Comparison of ENCODE assay signal across 10 cellular contexts in the genomic region with DNA sequence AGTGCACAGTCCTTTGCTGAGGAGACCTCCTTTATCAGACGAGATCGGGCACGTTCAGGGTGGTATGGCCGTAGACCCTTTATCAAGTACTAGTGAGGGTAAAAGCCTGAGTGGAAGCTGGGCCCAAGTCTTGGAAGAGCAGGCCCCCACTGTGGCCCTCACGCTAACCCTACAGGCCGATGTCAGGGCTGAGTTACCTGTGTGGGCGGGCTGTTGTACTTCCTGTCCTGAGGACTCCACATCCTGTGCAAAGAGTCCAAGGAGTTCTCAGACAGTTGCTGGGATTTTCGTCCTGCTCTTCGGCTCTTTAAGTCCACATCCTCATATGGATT. TPM values are rescaled to one million over a fixed set of nuclear protein-coding genes. Genes with fewer than 3 reads are reported as not detected.
DNase-seq lines count a peak whose midpoint lies in the region; ATAC-seq and TF ChIP-seq lines count a peak whose summit lies in the region.
"Had no signal": no experiment of that assay in that cellular context is flagged by ENCODE, and none has a peak within 500 bp of the region (broad histone marks: within the 10 kb centered on the region; RNA-seq: fewer than 3 reads in every experiment).

No MANE protein-coding gene starts in this region.

- H3K27me3 ChIP-seq in HUES64 (ENCODE audit: insufficient read depth, low read length) (no peaks in the 10 kb centered on the region), muscle layer of duodenum (ENCODE audit: low read depth, low read length) (no peaks in the 10 kb centered on the region), tibial nerve (no peaks in the 10 kb centered on the region)

- no peaks in the 10 kb centered on the region for H3K36me3 Mint-ChIP-seq in activated CD8-positive, alpha-beta memory T cell treated with anti-CD3 and anti-CD28 coated beads, Interleukin-2, amount 10 ng/mL, durations not matched to agents 7 days and 5 days
- H3K36me3 Mint-ChIP-seq in immature natural killer cell, result peaks cover 0 to 5% (median 0%) of the 10 kb centered on the region in 3 donors

- DNase-seq in caudate nucleus (lab: John Stamatoyannopoulos, UW), result no peak
- DNase-seq in tibial nerve (ENCODE audit: low spot score in 2 of 2), result no peak
- no peak for DNase-seq in activated CD8-positive, alpha-beta memory T cell treated with anti-CD3 and anti-CD28 coated beads, Interleukin-2, amount 10 ng/mL, durations not matched to agents 7 days and 5 days
- no peak for DNase-seq in immature natural killer cell
- DNase-seq: activated effector memory CD4-positive, alpha-beta T cell treated with anti-CD3 and anti-CD28 coated beads, Interleukin-2, amount 50 U/mL, for 16 hours; Karpas-422; NCI-H526 treated with DMSO at 0.1 percent for 48 hours had no signal

- H3K4me1 Mint-ChIP-seq in activated CD8-positive, alpha-beta memory T cell treated with anti-CD3 and anti-CD28 coated beads, Interleukin-2, amount 10 ng/mL, durations not matched to agents 7 days and 5 days, result peaks cover 7% of the 10 kb centered on the region
- H3K4me1 Mint-ChIP-seq in immature natural killer cell, result peaks cover 2 to 6% of the 10 kb centered on the region in 2 donors

- H3K4me3 ChIP-seq in HUES64 (ENCODE audit: low read length), result no peak overlapping the region
- no peak overlapping the region for H3K4me3 ChIP-seq in muscle layer of duodenum (ENCODE audit: low read depth in 1 of 2, low read length in 2 of 2)
- no peak overlapping the region for H3K4me3 ChIP-seq in tibial nerve

- H3K9me3 Mint-ChIP-seq in activated CD8-positive, alpha-beta memory T cell treated with anti-CD3 and anti-CD28 coated beads, Interleukin-2, amount 10 ng/mL, durations not matched to agents 7 days and 5 days (ENCODE audit: low read depth), result no peaks in the 10 kb centered on the region
- no peaks in the 10 kb centered on the region for H3K9me3 Mint-ChIP-seq in immature natural killer cell

- TF ChIP-seq POLR2A in tibial nerve (IDR thresholded peaks at IDR 0.05), result no peak

- no peak overlapping the region for H3K4me3 Mint-ChIP-seq in activated CD8-positive, alpha-beta memory T cell treated with anti-CD3 and anti-CD28 coated beads, Interleukin-2, amount 10 ng/mL, durations not matched to agents 7 days and 5 days
- no peak overlapping the region for H3K4me3 Mint-ChIP-seq in immature natural killer cell

- H3K9ac ChIP-seq in HUES64 (ENCODE audit: low read depth, low read length), result no peak overlapping the region

- CTCF ChIA-PET in activated CD8-positive, alpha-beta memory T cell treated with anti-CD3 and anti-CD28 coated beads, Interleukin-2, amount 10 ng/mL, durations not matched to agents 7 days and 5 days (lab: Charles Lee), result no interaction called here

- H3K4me1 ChIP-seq in HUES64 (ENCODE audit: insufficient read depth, low read length) (peaks cover 44% of the 10 kb centered on the region), muscle layer of duodenum (ENCODE audit: control insufficient read depth in 1 of 2, insufficient read depth in 2 of 2, low read length in 2 of 2) (peaks cover 45 to 76% of the 10 kb centered on the region in 2 donors), tibial nerve (peaks cover 0 to 87% (median 66%) of the 10 kb centered on the region in 4 donors)

- no peak for TF ChIP-seq EP300 in tibial nerve (IDR thresholded peaks at IDR 0.05)

- no peak for ATAC-seq in activated CD8-positive, alpha-beta memory T cell treated with anti-CD3 and anti-CD28 coated beads, Interleukin-2, amount 10 ng/mL, durations not matched to agents 7 days and 5 days
- no peak for ATAC-seq in GM18907 (IDR thresholded peaks at IDR 0.05; ENCODE audit: unreplicated experiment)

- H3K27ac ChIP-seq in HUES64 (ENCODE audit: low read depth, low read length) (peak overlapping the region; percentile 60; the same call in 1 of the 2 replicates), caudate nucleus (ENCODE audit: low read depth, low read length) (peak overlapping the region; percentile 74), muscle layer of duodenum (ENCODE audit: low read length) (peak overlapping the region; percentile 70), tibial nerve (peak overlapping the region; percentile 77 to 92 (median 82))

- H3K36me3 ChIP-seq in HUES64 (ENCODE audit: insufficient read depth, low read length) (peaks cover 28% of the 10 kb centered on the region; the same call in 1 of the 2 replicates), muscle layer of duodenum (ENCODE audit: control insufficient read depth in 1 of 2, insufficient read depth in 2 of 2, low read length in 2 of 2) (peaks cover 9 to 32% of the 10 kb centered on the region in 2 donors), tibial nerve (peaks cover 0 to 36% (median 0%) of the 10 kb centered on the region in 3 donors)

- no peak overlapping the region for H3K27ac Mint-ChIP-seq in activated CD8-positive, alpha-beta memory T cell treated with anti-CD3 and anti-CD28 coated beads, Interleukin-2, amount 10 ng/mL, durations not matched to agents 7 days and 5 days
- H3K27ac Mint-ChIP-seq in immature natural killer cell, result no peak overlapping the region

- H3K27me3 Mint-ChIP-seq in activated CD8-positive, alpha-beta memory T cell treated with anti-CD3 and anti-CD28 coated beads, Interleukin-2, amount 10 ng/mL, durations not matched to agents 7 days and 5 days, result peaks cover 3% of the 10 kb centered on the region
- peaks cover 3 to 5% (median 4%) of the 10 kb centered on the region in 3 donors for H3K27me3 Mint-ChIP-seq in immature natural killer cell (ENCODE audit: low read depth in 3 of 3)

- WGBS in HUES64, result 88% methylated on average over 8 of the region's 9 CpGs
- 62 to 71% methylated on average over 9 of the region's 9 CpGs for WGBS in tibial nerve, 2 donors

- H3K9me3 ChIP-seq in HUES64 (ENCODE audit: insufficient read depth, low read depth, low read length) (no peaks in the 10 kb centered on the region), muscle layer of duodenum (ENCODE audit: control insufficient read depth in 1 of 2, low read length in 2 of 2) (no peaks in the 10 kb centered on the region), tibial nerve (no peaks in the 10 kb centered on the region)

- no peak for TF ChIP-seq CTCF in tibial nerve (IDR thresholded peaks at IDR 0.05)

RNA-seq across cellular contexts. Expression of gene RPL27A, which starts 34.9 kb away (rescaled TPM):
- 2,634 TPM for polyA plus RNA-seq in HUES64 (2013, experiment 1 of 2)
- polyA plus RNA-seq in HUES64 (2013, experiment 2 of 2), result 2,792 TPM
- 100 to 1,000 TPM; 800 to 945 (median 825) TPM for total RNA-seq in tibial nerve
- 100 to 1,000 TPM; 715 to 800 TPM for total RNA-seq in activated CD8-positive, alpha-beta memory T cell treated with anti-CD3 and anti-CD28 coated beads, Interleukin-2, amount 10 ng/mL, durations not matched to agents 7 days and 5 days
- 1,000 to 10,000 TPM; 1,341 to 3,208 (median 1,820) TPM for polyA plus RNA-seq in immature natural killer cell

RNA-seq across cellular contexts. Expression of gene TRIM66, which starts 35.0 kb away (rescaled TPM):
- polyA plus RNA-seq in HUES64 (2013, experiment 1 of 2), result 2.0 TPM
- 3.4 TPM for polyA plus RNA-seq in HUES64 (2013, experiment 2 of 2)
- 10 to 100 TPM in 3 of 4 donors, 1 to 10 TPM in 1; 7.1 to 26.5 (median 16.2) TPM for total RNA-seq in tibial nerve
- 10 to 100 TPM; 32.1 to 42.4 TPM for total RNA-seq in activated CD8-positive, alpha-beta memory T cell treated with anti-CD3 and anti-CD28 coated beads, Interleukin-2, amount 10 ng/mL, durations not matched to agents 7 days and 5 days
- under 1 TPM; 0.48 to 0.97 (median 0.55) TPM for polyA plus RNA-seq in immature natural killer cell
